ENCODE assay signal across 9 cellular contexts in genomic region chr10:47261121-47261520, GRCh38. TPM values are rescaled to one million over a fixed set of nuclear protein-coding genes. Genes with fewer than 3 reads are reported as not detected.
DNase-seq lines count a peak whose midpoint lies in the region; ATAC-seq, FAIRE-seq and TF ChIP-seq lines count a peak whose summit lies in the region.
"Had no signal": no experiment of that assay in that cellular context is flagged by ENCODE, and none has a peak within 500 bp of the region (broad histone marks: within the 10 kb centered on the region; RNA-seq: fewer than 3 reads in every experiment).

No MANE protein-coding gene starts in this region.

- no peaks in the 10 kb centered on the region for H3K27me3 ChIP-seq in right atrium auricular region

- peaks cover 5% of the 10 kb centered on the region for H3K9me3 Mint-ChIP-seq in activated CD4-positive, alpha-beta T cell treated with anti-CD3 and anti-CD28 coated beads for 36 hours (ENCODE audit: low read depth)

- FAIRE-seq in GM19239 (lab: Jason Lieb, UNC) = no peak

- intact Hi-C loops in activated CD4-positive, alpha-beta T cell treated with anti-CD3 and anti-CD28 coated beads for 36 hours (cut with DNase I, micrococcal nuclease) = loop anchor here in 1 of 2 experiments (5.0 kb wide), 2 partner anchors 51 to 94 kb away; no protein-coding TSS in a partner anchor

- ATAC-seq in HG03039 (IDR thresholded peaks at IDR 0.05; ENCODE audit: unreplicated experiment) = peak; percentile 92
- peak; percentile 57 for ATAC-seq in activated CD4-positive, alpha-beta T cell treated with anti-CD3 and anti-CD28 coated beads for 36 hours

- DNase-seq in GM19239 (ENCODE audit: insufficient read length, low spot score) (peak; percentile 40), nucleus accumbens (lab: John Stamatoyannopoulos, UW) (no peak), right atrium auricular region (ENCODE audit: low spot score) (no peak), COR-L47 (lab: John Stamatoyannopoulos, UW) (no peak), NCI-H510A (lab: John Stamatoyannopoulos, UW) (no peak)
- peak; percentile 60 for DNase-seq in activated CD4-positive, alpha-beta T cell treated with anti-CD3 and anti-CD28 coated beads for 36 hours
- peak; percentile 49 for DNase-seq in stimulated activated CD4-positive, alpha-beta T cell treated with anti-CD3 and anti-CD28 coated beads, Interleukin-1b, Interleukin-23, amount 100 ng/mL, for 48 hours

- no peaks in the 10 kb centered on the region for H3K9me3 ChIP-seq in right atrium auricular region

- peak overlapping the region; percentile 97 for H3K27ac Mint-ChIP-seq in activated CD4-positive, alpha-beta T cell treated with anti-CD3 and anti-CD28 coated beads for 36 hours

- H3K4me1 ChIP-seq in right atrium auricular region = peaks cover 0 to 9% of the 10 kb centered on the region in 2 donors

- H3K4me1 Mint-ChIP-seq in activated CD4-positive, alpha-beta T cell treated with anti-CD3 and anti-CD28 coated beads for 36 hours = peaks cover 94% of the 10 kb centered on the region

- H3K27me3 Mint-ChIP-seq in activated CD4-positive, alpha-beta T cell treated with anti-CD3 and anti-CD28 coated beads for 36 hours = no peaks in the 10 kb centered on the region

- CTCF ChIA-PET in activated CD4-positive, alpha-beta T cell treated with anti-CD3 and anti-CD28 coated beads for 36 hours (lab: Charles Lee) = interaction anchor here (0.6 to 2.4 kb wide), 8 partner anchors 10 to 1132 kb away, joined by 3 to 7 read pairs (median 3); no protein-coding TSS in a partner anchor

- POLR2A ChIA-PET in activated CD4-positive, alpha-beta T cell treated with anti-CD3 and anti-CD28 coated beads for 36 hours (lab: Charles Lee) = no interaction called here

- H3K36me3 ChIP-seq in right atrium auricular region = no peaks in the 10 kb centered on the region

- peaks cover 10% of the 10 kb centered on the region for H3K36me3 Mint-ChIP-seq in activated CD4-positive, alpha-beta T cell treated with anti-CD3 and anti-CD28 coated beads for 36 hours (ENCODE audit: low read depth)

- no peak for TF ChIP-seq CTCF in right atrium auricular region (IDR thresholded peaks at IDR 0.05)

- no peak overlapping the region for H3K27ac ChIP-seq in right atrium auricular region

- no peak overlapping the region for H3K4me3 ChIP-seq in right atrium auricular region

- H3K4me3 Mint-ChIP-seq in activated CD4-positive, alpha-beta T cell treated with anti-CD3 and anti-CD28 coated beads for 36 hours = peak overlapping the region; percentile 23

RNA-seq across cellular contexts. Expression of gene GDF10, which starts 38.9 kb away (rescaled TPM):
- total RNA-seq in activated CD4-positive, alpha-beta T cell treated with anti-CD3 and anti-CD28 coated beads for 36 hours = under 1 TPM; 0.30 to 0.32 TPM
- 1 to 10 TPM in 1 of 2 donors, under 1 TPM in 1; 0.63 to 1.9 TPM for total RNA-seq in right atrium auricular region
- total RNA-seq: epithelial cell of proximal tubule had no signal

Comparison
In these comparisons a context has a peak if more than half of its experiments do, and no peak if none do; other contexts are left out.
1. DNase-seq: peak in GM19239 (single experiment), activated CD4-positive, alpha-beta T cell treated with anti-CD3 and anti-CD28 coated beads for 36 hours (single experiment) and stimulated activated CD4-positive, alpha-beta T cell treated with anti-CD3 and anti-CD28 coated beads, Interleukin-1b, Interleukin-23, amount 100 ng/mL, for 48 hours (single experiment); none in nucleus accumbens (0 of 56), right atrium auricular region (single experiment), COR-L47 (single experiment) and NCI-H510A (single experiment).